Comparison of ENCODE assay signal across 11 cellular contexts in the genomic region with DNA sequence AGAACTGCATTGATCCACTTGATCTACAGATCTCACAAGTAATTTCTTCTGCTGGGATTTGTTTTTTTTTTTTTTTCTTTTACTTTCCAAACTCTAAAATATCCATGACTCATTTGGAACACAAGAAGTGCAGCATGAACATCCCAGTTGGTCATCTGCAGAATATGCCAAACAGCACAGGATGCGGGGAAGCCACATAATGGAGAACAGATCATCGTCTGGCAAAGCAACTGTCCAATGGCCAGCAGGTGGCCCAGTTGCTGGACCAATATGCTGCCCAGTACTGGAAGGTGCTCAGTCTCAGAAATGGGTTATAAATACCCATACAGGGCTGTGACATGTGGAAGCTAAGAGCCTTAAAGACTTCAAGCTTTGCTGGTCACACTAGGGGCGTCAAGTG.
DNase-seq lines count a peak whose midpoint lies in the region; ATAC-seq, FAIRE-seq and TF ChIP-seq lines count a peak whose summit lies in the region.
"Had no signal": no experiment of that assay in that cellular context is flagged by ENCODE, and none has a peak within 500 bp of the region (broad histone marks: within the 10 kb centered on the region; RNA-seq: fewer than 3 reads in every experiment).

No MANE protein-coding gene starts in this region.

- H3K4me3 ChIP-seq in HepG2 (replicated peaks in 1 of 3; ENCODE audit: insufficient read depth in 1 of 3, low read depth in 2 of 3, low read length in 3 of 3) (no peak overlapping the region), sigmoid colon (no peak overlapping the region)

- FAIRE-seq in HTR-8/SVneo (lab: Jason Lieb, UNC) (no peak), HepG2 (lab: Jason Lieb, UNC) (no peak)

- TF ChIP-seq CTCF in HepG2 (CRISPR knock-in tag; IDR thresholded peaks at IDR 0.05) (peak; percentile 46; the same call in 1 of the 2 replicates), sigmoid colon (IDR thresholded peaks at IDR 0.05) (no peak)

- H3K27me3 ChIP-seq in HepG2 (ENCODE audit: control insufficient read depth in 1 of 2, insufficient read depth in 2 of 2, low read length in 2 of 2): no peaks in the 10 kb centered on the region
- no peaks in the 10 kb centered on the region for H3K27me3 ChIP-seq in sigmoid colon

- H3K4me2 ChIP-seq in HepG2 (ENCODE audit: low read depth, low read length): no peak overlapping the region

- no peaks in the 10 kb centered on the region for H3K79me2 ChIP-seq in HepG2 (ENCODE audit: insufficient read depth, low read length)

- H3K4me1 ChIP-seq in HepG2 (ENCODE audit: insufficient read depth, low read length) (no peaks in the 10 kb centered on the region), sigmoid colon (no peaks in the 10 kb centered on the region)

- 15% methylated on average over 3 of the region's 3 CpGs for WGBS in HepG2 (ENCODE audit: low lambda C conversion rate)
- WGBS in sigmoid colon, 2 donors: 70 to 73% methylated on average over 3 of the region's 3 CpGs

- in situ Hi-C loops in HepG2 (cut with HindIII; ENCODE audit: extremely low pct_ligation_motif_present, low pct_unique_long_range_greater_than_20kb): no loop called here

- no peak overlapping the region for H3K27ac ChIP-seq in HepG2 (ENCODE audit: extremely low read length, insufficient read depth, low read length)
- no peak overlapping the region for H3K27ac ChIP-seq in sigmoid colon

- peaks cover 3% of the 10 kb centered on the region for H3K9me3 Mint-ChIP-seq in activated T-helper 1 cell treated with anti-CD3 and anti-CD28 coated beads, Interleukin-12 subunit alpha, Interleukin-12 subunit beta, Interleukin-2, Interleukin-4 antibody, amounts not matched to agents 30 ng/mL and 10 ng/mL and 1 ng/mL, durations not matched to agents 14 hours and 24 hours and 36 hours
- H3K9me3 Mint-ChIP-seq in T-helper 2 cell treated with Interferon-gamma antibody and Interleukin-4, amounts not matched to agents 5 μg/mL and 100 μg/mL, for 36 hours: peaks cover 5% of the 10 kb centered on the region

- H3K27ac Mint-ChIP-seq in activated T-helper 1 cell treated with anti-CD3 and anti-CD28 coated beads, Interleukin-12 subunit alpha, Interleukin-12 subunit beta, Interleukin-2, Interleukin-4 antibody, amounts not matched to agents 30 ng/mL and 10 ng/mL and 1 ng/mL, durations not matched to agents 14 hours and 24 hours and 36 hours: no peak overlapping the region
- H3K27ac Mint-ChIP-seq in T-helper 2 cell treated with Interferon-gamma antibody and Interleukin-4, amounts not matched to agents 5 μg/mL and 100 μg/mL, for 36 hours: no peak overlapping the region

- H3K9ac ChIP-seq in HepG2 (ENCODE audit: insufficient read depth, low read depth, low read length): no peak overlapping the region

- DNase-seq in AG08396 (ENCODE audit: low spot score): peak; percentile 89
- peak; percentile 68 for DNase-seq in HTR-8/SVneo (ENCODE audit: insufficient read length, low spot score)
- peak; percentile 56 for DNase-seq in brain pericyte (ENCODE audit: low read depth, low spot score)
- DNase-seq in HepG2 (ENCODE audit: low spot score): no peak
- no peak for DNase-seq in sigmoid colon
- no peak for DNase-seq in activated T-helper 1 cell treated with anti-CD3 and anti-CD28 coated beads, Interleukin-12 subunit alpha, Interleukin-12 subunit beta, Interleukin-2, Interleukin-4 antibody, amounts not matched to agents 30 ng/mL and 10 ng/mL and 1 ng/mL, durations not matched to agents 14 hours and 24 hours and 36 hours (ENCODE audit: low spot score)
- DNase-seq in T-helper 2 cell treated with Interferon-gamma antibody and Interleukin-4, amounts not matched to agents 5 μg/mL and 100 μg/mL, for 36 hours (ENCODE audit: low spot score): no peak
- DNase-seq: activated effector memory CD4-positive, alpha-beta T cell treated with anti-CD3 and anti-CD28 coated beads, Interleukin-2, amount 50 U/mL, for 16 hours; DMS153; NCI-H2081 had no signal

- TF ChIP-seq EP300 in HepG2 (IDR thresholded peaks at IDR 0.05; ENCODE audit: low read depth in 2 of 2, low read length in 2 of 2): no peak
- TF ChIP-seq EP300 in HepG2 (CRISPR knock-in tag; IDR thresholded peaks at IDR 0.05; ENCODE audit: borderline replicate concordance): no peak
- no peak for TF ChIP-seq EP300 in sigmoid colon (IDR thresholded peaks at IDR 0.05)

- H3K27me3 Mint-ChIP-seq in activated T-helper 1 cell treated with anti-CD3 and anti-CD28 coated beads, Interleukin-12 subunit alpha, Interleukin-12 subunit beta, Interleukin-2, Interleukin-4 antibody, amounts not matched to agents 30 ng/mL and 10 ng/mL and 1 ng/mL, durations not matched to agents 14 hours and 24 hours and 36 hours (ENCODE audit: insufficient read depth): no peaks in the 10 kb centered on the region
- H3K27me3 Mint-ChIP-seq in T-helper 2 cell treated with Interferon-gamma antibody and Interleukin-4, amounts not matched to agents 5 μg/mL and 100 μg/mL, for 36 hours (ENCODE audit: low read depth): no peaks in the 10 kb centered on the region

- H4K20me1 ChIP-seq in HepG2 (ENCODE audit: insufficient read depth, low read length): no peaks in the 10 kb centered on the region

- H3K9me3 ChIP-seq in HepG2 (ENCODE audit: low read length) (no peaks in the 10 kb centered on the region), sigmoid colon (no peaks in the 10 kb centered on the region)

- H3K36me3 ChIP-seq in HepG2 (replicated peaks in 1 of 2; ENCODE audit: control insufficient read depth in 1 of 2, insufficient read depth in 2 of 2, low read length in 2 of 2) (no peaks in the 10 kb centered on the region), sigmoid colon (no peaks in the 10 kb centered on the region)

- H3K4me1 Mint-ChIP-seq in activated T-helper 1 cell treated with anti-CD3 and anti-CD28 coated beads, Interleukin-12 subunit alpha, Interleukin-12 subunit beta, Interleukin-2, Interleukin-4 antibody, amounts not matched to agents 30 ng/mL and 10 ng/mL and 1 ng/mL, durations not matched to agents 14 hours and 24 hours and 36 hours (ENCODE audit: low read depth): no peaks in the 10 kb centered on the region
- H3K4me1 Mint-ChIP-seq in T-helper 2 cell treated with Interferon-gamma antibody and Interleukin-4, amounts not matched to agents 5 μg/mL and 100 μg/mL, for 36 hours (ENCODE audit: low read depth): no peaks in the 10 kb centered on the region

- H2AFZ ChIP-seq in HepG2 (ENCODE audit: low read length): no peak overlapping the region

- intact Hi-C loops in HepG2 (cut with micrococcal nuclease; ENCODE audit: unreplicated experiment) (loop anchor here (5.0 kb wide), 1 partner anchor 381 kb away; no protein-coding TSS in a partner anchor), sigmoid colon (cut with DNase I) (no loop called here)
- intact Hi-C loops in activated T-helper 1 cell treated with anti-CD3 and anti-CD28 coated beads, Interleukin-12 subunit alpha, Interleukin-12 subunit beta, Interleukin-2, Interleukin-4 antibody, amounts not matched to agents 30 ng/mL and 10 ng/mL and 1 ng/mL, durations not matched to agents 14 hours and 24 hours and 36 hours (cut with micrococcal nuclease): no loop called here

- TF ChIP-seq RAD21 in HepG2 (CRISPR knock-in tag; IDR thresholded peaks at IDR 0.05): no peak

- no peaks in the 10 kb centered on the region for H3K36me3 Mint-ChIP-seq in activated T-helper 1 cell treated with anti-CD3 and anti-CD28 coated beads, Interleukin-12 subunit alpha, Interleukin-12 subunit beta, Interleukin-2, Interleukin-4 antibody, amounts not matched to agents 30 ng/mL and 10 ng/mL and 1 ng/mL, durations not matched to agents 14 hours and 24 hours and 36 hours (ENCODE audit: low read depth)
- H3K36me3 Mint-ChIP-seq in T-helper 2 cell treated with Interferon-gamma antibody and Interleukin-4, amounts not matched to agents 5 μg/mL and 100 μg/mL, for 36 hours (ENCODE audit: low read depth): no peaks in the 10 kb centered on the region

- no peak overlapping the region for H3K4me3 Mint-ChIP-seq in activated T-helper 1 cell treated with anti-CD3 and anti-CD28 coated beads, Interleukin-12 subunit alpha, Interleukin-12 subunit beta, Interleukin-2, Interleukin-4 antibody, amounts not matched to agents 30 ng/mL and 10 ng/mL and 1 ng/mL, durations not matched to agents 14 hours and 24 hours and 36 hours
- H3K4me3 Mint-ChIP-seq in T-helper 2 cell treated with Interferon-gamma antibody and Interleukin-4, amounts not matched to agents 5 μg/mL and 100 μg/mL, for 36 hours: no peak overlapping the region

- TF ChIP-seq POLR2A in HepG2 (IDR thresholded peaks at IDR 0.05; ENCODE audit: insufficient read depth in 1 of 2, low read depth in 2 of 2, low read length in 2 of 2) (no peak), sigmoid colon (IDR thresholded peaks at IDR 0.05) (no peak)

- ATAC-seq in HepG2 (peak; percentile 81), HG02981 (IDR thresholded peaks at IDR 0.05; ENCODE audit: unreplicated experiment) (no peak)

- POLR2A ChIA-PET in HepG2 (lab: Yijun Ruan, JAX): no interaction called here

- no TSS peak for BruUV-seq in HepG2 (replicated peaks; lab: Mats Ljungman, UMichigan)

- CTCF ChIA-PET in HepG2 (lab: Yijun Ruan, JAX; ENCODE audit: low intra/inter-chr PET ratio, low total read pairs): no interaction called here

TF ChIP-seq in HepG2, 621 proteins besides CTCF, POLR2A, EP300 and RAD21:
- TF ChIP-seq SP2 (CRISPR knock-in tag; IDR thresholded peaks at IDR 0.05) (no peak), STAG1 (CRISPR knock-in tag; IDR thresholded peaks at IDR 0.05) (peak; percentile 13; the same call in 1 of the 2 replicates)

Comparison
In these comparisons a context has a peak if more than half of its experiments do, and no peak if none do; other contexts are left out.
1. DNase-seq: peak in AG08396 (single experiment), HTR-8/SVneo (single experiment) and brain pericyte (single experiment); none in HepG2 (single experiment), sigmoid colon (single experiment), activated T-helper 1 cell treated with anti-CD3 and anti-CD28 coated beads, Interleukin-12 subunit alpha, Interleukin-12 subunit beta, Interleukin-2, Interleukin-4 antibody, amounts not matched to agents 30 ng/mL and 10 ng/mL and 1 ng/mL, durations not matched to agents 14 hours and 24 hours and 36 hours (single experiment) and T-helper 2 cell treated with Interferon-gamma antibody and Interleukin-4, amounts not matched to agents 5 μg/mL and 100 μg/mL, for 36 hours (single experiment).